ENCODE assay signal across 14 cellular contexts in genomic region chr6:75488026-75488425, GRCh38. TPM values are rescaled to one million over a fixed set of nuclear protein-coding genes. Genes with fewer than 3 reads are reported as not detected.
A peak's percentile ranks its signal among the peaks of the same experiment; 100 is the strongest.
DNase-seq lines count a peak whose midpoint lies in the region; ATAC-seq and TF ChIP-seq lines count a peak whose summit lies in the region.
"Had no signal": no experiment of that assay in that cellular context is flagged by ENCODE, and none has a peak within 500 bp of the region (broad histone marks: within the 10 kb centered on the region; RNA-seq: fewer than 3 reads in every experiment).

No MANE protein-coding gene starts in this region.

- H3K9me3 ChIP-seq in adipocyte (ENCODE audit: control insufficient read depth, low read length) (no peaks in the 10 kb centered on the region), muscle layer of colon (ENCODE audit: low read length) (no peaks in the 10 kb centered on the region), upper lobe of right lung (no peaks in the 10 kb centered on the region)

- TF ChIP-seq CTCF in fibroblast of mammary gland (conservative IDR thresholded peaks at IDR 0.05; ENCODE audit: control insufficient read depth, insufficient read depth, low read depth, low read length): no peak
- TF ChIP-seq CTCF in upper lobe of right lung (IDR thresholded peaks at IDR 0.05): no peak

- no peaks in the 10 kb centered on the region for H3K36me3 ChIP-seq in adipocyte (ENCODE audit: control insufficient read depth, insufficient read depth, low read length, severe bottlenecking)
- no peaks in the 10 kb centered on the region for H3K36me3 ChIP-seq in muscle layer of colon (ENCODE audit: insufficient read depth, low read length)
- no peaks in the 10 kb centered on the region for H3K36me3 ChIP-seq in upper lobe of right lung

- H3K4me3 ChIP-seq in adipocyte (ENCODE audit: low read length) (no peak overlapping the region), fibroblast of mammary gland (ENCODE audit: control insufficient read depth, low read depth, low read length) (no peak overlapping the region), muscle layer of colon (ENCODE audit: low read depth in 1 of 2, low read length in 2 of 2) (peak overlapping the region in 1 of 2 donors; percentile 15), upper lobe of right lung (peak overlapping the region; percentile 53)

- peak; percentile 37 for ATAC-seq in upper lobe of right lung
- ATAC-seq in GM18517 (IDR thresholded peaks at IDR 0.05; ENCODE audit: unreplicated experiment): no peak
- no peak for ATAC-seq in HG02938 (IDR thresholded peaks at IDR 0.05; ENCODE audit: unreplicated experiment)
- ATAC-seq: activated T-helper 17 cell treated with anti-CD3 and anti-CD28 coated beads, Interleukin-2, amount 50 U/mL, for 72 hours; stimulated activated naive CD8-positive, alpha-beta T cell treated with anti-CD3 and anti-CD28 coated beads, Interleukin-15, amount 100 ng/mL, for 72 hours had no signal

- H3K27me3 ChIP-seq in adipocyte (replicated peaks; ENCODE audit: control insufficient read depth, insufficient read depth, low read length) (no peaks in the 10 kb centered on the region), muscle layer of colon (ENCODE audit: control insufficient read depth in 1 of 2, insufficient read depth in 2 of 2, low read length in 2 of 2) (no peaks in the 10 kb centered on the region), upper lobe of right lung (no peaks in the 10 kb centered on the region)

- H3K4me1 ChIP-seq in adipocyte (ENCODE audit: control insufficient read depth, insufficient read depth, low read length) (peaks cover 26% of the 10 kb centered on the region), muscle layer of colon (ENCODE audit: insufficient read depth, low read length) (peaks cover 28% of the 10 kb centered on the region), upper lobe of right lung (peaks cover 10% of the 10 kb centered on the region)

- H3K27ac ChIP-seq in muscle layer of colon (ENCODE audit: low read depth, low read length): peak overlapping the region; percentile 88
- peak overlapping the region; percentile 67 for H3K27ac ChIP-seq in upper lobe of right lung

- H3K9ac ChIP-seq in adipocyte (ENCODE audit: low read length): peak overlapping the region; percentile 9
- H3K9ac ChIP-seq in muscle layer of colon (ENCODE audit: low read length): peak overlapping the region; percentile 62

- DNase-seq in adipocyte (ENCODE audit: low read depth) (peak; percentile 71), fibroblast of mammary gland (ENCODE audit: low read depth) (peak; percentile 78), upper lobe of right lung (no peak)
- DNase-seq in activated CD8-positive, alpha-beta memory T cell treated with anti-CD3 and anti-CD28 coated beads for 24 hours: no peak
- DNase-seq: activated CD4-positive, alpha-beta T cell treated with anti-CD3 and anti-CD28 coated beads, Interleukin-2, amount 10 ng/mL, durations not matched to agents 24 days and 14 days; COR-L47; NCI-H1436 treated with DMSO at 0.1 percent for 48 hours; stimulated activated naive CD8-positive, alpha-beta T cell treated with anti-CD3 and anti-CD28 coated beads, Interleukin-15, amount 100 ng/mL, for 72 hours had no signal

- intact Hi-C loops in upper lobe of right lung (cut with DNase I): no loop called here

RNA-seq across cellular contexts. Expression of gene FILIP1, which starts 5.6 kb away (rescaled TPM):
- 21.6 TPM for total RNA-seq in upper lobe of right lung
- total RNA-seq: activated CD4-positive, alpha-beta T cell treated with anti-CD3 and anti-CD28 coated beads, Interleukin-2, amount 10 ng/mL, durations not matched to agents 24 days and 14 days; activated T-helper 17 cell treated with anti-CD3 and anti-CD28 coated beads, Interleukin-2, amount 50 U/mL, for 72 hours; NCI-H460; T-helper 1 cell treated with Interleukin-12 subunit alpha and Interleukin-12 subunit beta and Interleukin-4 antibody, amounts not matched to agents 30 ng/mL and 1 ng/mL, for 36 hours had no signal

Comparison
In these comparisons a context has a peak if more than half of its experiments do, and no peak if none do; other contexts are left out.
1. DNase-seq: peak in adipocyte (single experiment) and fibroblast of mammary gland (single experiment); none in upper lobe of right lung (single experiment) and activated CD8-positive, alpha-beta memory T cell treated with anti-CD3 and anti-CD28 coated beads for 24 hours (single experiment).